ENCODE assay signal across 16 cellular contexts in genomic region chr12:29516431-29516875, GRCh38. TPM values are rescaled to one million over a fixed set of nuclear protein-coding genes. Genes with fewer than 3 reads are reported as not detected.
DNase-seq lines count a peak whose midpoint lies in the region; ATAC-seq and TF ChIP-seq lines count a peak whose summit lies in the region.
"Had no signal": no experiment of that assay in that cellular context is flagged by ENCODE, and none has a peak within 500 bp of the region (broad histone marks: within the 10 kb centered on the region; RNA-seq: fewer than 3 reads in every experiment).

No MANE protein-coding gene starts in this region.

- WGBS in mesodermal cell (ENCODE audit: insufficient coverage in 2 of 2), 2 experiments: 89% methylated on average over 1 of the region's 2 CpGs; no CpG with 5 or more reads in 1 of the 2 experiments

- no peaks in the 10 kb centered on the region for H3K9me3 ChIP-seq in mesodermal cell (ENCODE audit: control insufficient read depth, low read length)
- H3K9me3 ChIP-seq: BLaER1 treated with 17β-estradiol and CSF1 and Interleukin-3, amounts not matched to agents 10 nM and 100 nM; body of pancreas; stomach had no signal

- peak; percentile 65 for DNase-seq in COLO829 (ENCODE audit: low spot score)
- peak; percentile 61 for DNase-seq in NCI-H226
- peak; percentile 37 to 53 for DNase-seq in cardiac fibroblast (ENCODE audit: low read depth in 2 of 2)
- DNase-seq in NCI-H82 treated with DMSO at 0.1 percent for 48 hours (lab: John Stamatoyannopoulos, UW; ENCODE audit: unreplicated experiment): no peak
- no peak for DNase-seq in activated CD4-positive, alpha-beta T cell treated with anti-CD3 and anti-CD28 coated beads for 4 hours
- DNase-seq: activated CD8-positive, alpha-beta memory T cell treated with anti-CD3 and anti-CD28 coated beads for 24 hours; activated gamma-delta T cell; body of pancreas; DMS53; effector memory CD4-positive, alpha-beta T cell; head of caudate nucleus; stomach had no signal

- H3K4me3 ChIP-seq in cardiac fibroblast (replicated peaks in 1 of 2; ENCODE audit: low read depth in 2 of 2, low read length in 2 of 2) (no peak overlapping the region), mesodermal cell (ENCODE audit: extremely low read depth, insufficient read depth, low read length, poor library complexity, severe bottlenecking) (no peak overlapping the region)
- H3K4me3 ChIP-seq: BLaER1 treated with 17β-estradiol and CSF1 and Interleukin-3, amounts not matched to agents 10 nM and 100 nM; body of pancreas; stomach had no signal

- no peaks in the 10 kb centered on the region for H3K4me1 ChIP-seq in mesodermal cell (ENCODE audit: control insufficient read depth, insufficient read depth, low read length, poor library complexity, severe bottlenecking)
- H3K4me1 ChIP-seq: body of pancreas, stomach had no signal

- H3K27ac ChIP-seq in mesodermal cell (ENCODE audit: low read depth, low read length, severe bottlenecking): peak overlapping the region; percentile 43
- H3K27ac ChIP-seq: BLaER1 treated with 17β-estradiol and CSF1 and Interleukin-3, amounts not matched to agents 10 nM and 100 nM; body of pancreas; stomach had no signal

- ATAC-seq in GM18502 (IDR thresholded peaks at IDR 0.05; ENCODE audit: poor library complexity, unreplicated experiment): no peak
- ATAC-seq in GM18517 (IDR thresholded peaks at IDR 0.05; ENCODE audit: unreplicated experiment): no peak

- no peak for TF ChIP-seq CTCF in cardiac fibroblast (IDR thresholded peaks at IDR 0.05; ENCODE audit: low read depth, low read length)

- no peaks in the 10 kb centered on the region for H3K36me3 ChIP-seq in mesodermal cell (ENCODE audit: control insufficient read depth, insufficient read depth, low read length)
- H3K36me3 ChIP-seq: BLaER1 treated with 17β-estradiol and CSF1 and Interleukin-3, amounts not matched to agents 10 nM and 100 nM had no signal

RNA-seq across cellular contexts. Expression of gene OVCH1, which starts 19.0 kb away (rescaled TPM):
- polyA plus RNA-seq in mesodermal cell (2013, experiment 1 of 2): not detected
- not detected for polyA plus RNA-seq in mesodermal cell (2013, experiment 2 of 2)

Comparison
In these comparisons a context has a peak if more than half of its experiments do, and no peak if none do; other contexts are left out.
1. DNase-seq: peak in COLO829 (single experiment), NCI-H226 (single experiment) and cardiac fibroblast (2 of 2); none in NCI-H82 treated with DMSO at 0.1 percent for 48 hours (single experiment) and activated CD4-positive, alpha-beta T cell treated with anti-CD3 and anti-CD28 coated beads for 4 hours (0 of 2).